In the genomic region with DNA sequence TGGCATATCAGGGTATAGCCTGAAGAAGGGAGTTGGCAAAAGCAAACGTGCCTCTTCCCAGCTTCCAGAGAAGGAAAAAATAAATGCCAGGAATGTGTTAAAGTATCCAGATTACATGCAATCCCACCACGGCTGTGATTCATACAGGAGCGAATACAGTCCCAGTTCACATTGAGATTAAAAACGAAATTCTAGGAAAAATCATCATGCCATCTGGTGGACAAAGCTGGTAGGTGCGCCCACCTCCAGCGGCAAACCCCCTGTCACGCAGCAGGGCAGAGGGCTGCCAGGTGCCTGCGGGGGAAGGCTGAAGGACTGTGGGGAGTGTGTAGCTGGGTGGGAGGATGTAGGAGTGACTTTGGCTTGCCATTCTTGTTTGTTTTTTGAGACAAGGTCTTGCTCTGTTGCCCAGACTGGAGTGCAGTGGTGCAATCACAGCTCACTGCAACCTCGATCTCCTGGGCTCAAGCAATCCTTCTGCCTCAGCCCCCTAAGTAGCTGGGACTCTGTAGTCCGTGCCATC, we compare ENCODE assay signal across 8 cellular contexts. TPM values are rescaled to one million over a fixed set of nuclear protein-coding genes. Genes with fewer than 3 reads are reported as not detected.
DNase-seq lines count a peak whose midpoint lies in the region; ATAC-seq, FAIRE-seq and TF ChIP-seq lines count a peak whose summit lies in the region.

No MANE protein-coding gene starts in this region.

- CTCF ChIA-PET in Caco-2 (lab: Charles Lee): interaction anchor here (0.6 to 3.8 kb wide), 13 partner anchors 12 to 68 kb away, joined by 3 to 82 read pairs (median 7); partner anchors contain the start of genes DMPK, FBXO46, FOXA3 and SIX5

- no peaks in the 10 kb centered on the region for H3K27me3 ChIP-seq in Caco-2 (replicated peaks; ENCODE audit: control insufficient read depth, insufficient read depth, low read length)

- H3K4me1 Mint-ChIP-seq in Caco-2 (ENCODE audit: low read depth, unreplicated experiment): peaks cover 6% of the 10 kb centered on the region
- H3K4me1 Mint-ChIP-seq in osteocyte (ENCODE audit: unreplicated experiment): peaks cover 11% of the 10 kb centered on the region

- DNase-seq in Caco-2: peak in 1 of 2 experiments; percentile 79
- DNase-seq in HK-2 (ENCODE audit: unreplicated experiment): peak; percentile 72
- DNase-seq in OCI-M1 (lab: John Stamatoyannopoulos, UW): peak; percentile 79
- peak; percentile 31 for DNase-seq in activated T-helper 1 cell treated with Interleukin-2 at 50 U/mL for 16 hours (ENCODE audit: low read depth)
- DNase-seq in fibroblast of villous mesenchyme (ENCODE audit: low read depth): peak; percentile 77
- peak; percentile 90 for DNase-seq in osteocyte (ENCODE audit: extremely low spot score, unreplicated experiment)
- peak; percentile 79 for DNase-seq in urothelium cell line (ENCODE audit: low spot score)

- no peaks in the 10 kb centered on the region for H3K9me3 ChIP-seq in Caco-2

- no peaks in the 10 kb centered on the region for H3K4me1 ChIP-seq in Caco-2

- no peak overlapping the region for H3K4me3 ChIP-seq in Caco-2 (ENCODE audit: low read depth, low read length)
- no peak overlapping the region for H3K4me3 ChIP-seq in fibroblast of villous mesenchyme (ENCODE audit: low read depth, low read length)

- H3K9me3 Mint-ChIP-seq in Caco-2 (ENCODE audit: unreplicated experiment) (no peaks in the 10 kb centered on the region), osteocyte (ENCODE audit: unreplicated experiment) (no peaks in the 10 kb centered on the region)

- TF ChIP-seq CTCF in Caco-2 (IDR thresholded peaks at IDR 0.05; ENCODE audit: insufficient read depth in 1 of 2, low read depth in 1 of 2, low read length in 1 of 2, severe bottlenecking in 1 of 2, unreplicated experiment in 1 of 2) (peak; percentile 76 to 85), fibroblast of villous mesenchyme (IDR thresholded peaks at IDR 0.05; ENCODE audit: insufficient read depth, low read depth, low read length) (peak; percentile 84), osteocyte (IDR thresholded peaks at IDR 0.05) (peak; percentile 84)

- intact Hi-C loops in Caco-2 (cut with micrococcal nuclease; ENCODE audit: unreplicated experiment): loop anchor here (1.0 kb wide), 1 partner anchor 29 kb away; no protein-coding TSS in a partner anchor

- no peaks in the 10 kb centered on the region for H3K36me3 ChIP-seq in Caco-2 (ENCODE audit: control insufficient read depth, insufficient read depth, low read length)

- H3K27me3 Mint-ChIP-seq in Caco-2 (ENCODE audit: insufficient read depth, unreplicated experiment) (no peaks in the 10 kb centered on the region), osteocyte (ENCODE audit: unreplicated experiment) (no peaks in the 10 kb centered on the region)

- POLR2A ChIA-PET in Caco-2 (lab: Charles Lee): interaction anchor here (1.3 kb wide), 1 partner anchor 30 kb away, joined by 8 read pairs; the partner anchor contains the start of gene SIX5

- ATAC-seq in GM19023 (IDR thresholded peaks at IDR 0.05; ENCODE audit: unreplicated experiment): no peak

- BruUV-seq in Caco-2 (replicated peaks; lab: Mats Ljungman, UMichigan): no TSS peak

- peak; percentile 72 for FAIRE-seq in urothelium cell line (lab: Jason Lieb, UNC)

- no peaks in the 10 kb centered on the region for H3K36me3 Mint-ChIP-seq in Caco-2 (ENCODE audit: insufficient read depth, unreplicated experiment)
- H3K36me3 Mint-ChIP-seq in osteocyte (ENCODE audit: unreplicated experiment): no peaks in the 10 kb centered on the region

- H3K27ac Mint-ChIP-seq in Caco-2 (ENCODE audit: unreplicated experiment) (no peak overlapping the region), osteocyte (ENCODE audit: unreplicated experiment) (peak overlapping the region; percentile 57)

- H3K4me3 Mint-ChIP-seq in Caco-2 (ENCODE audit: unreplicated experiment): peak overlapping the region; percentile 4
- no peak overlapping the region for H3K4me3 Mint-ChIP-seq in osteocyte (ENCODE audit: unreplicated experiment)

RNA-seq across cellular contexts. Expression of gene DMWD, which starts 6.4 kb away (rescaled TPM):
- total RNA-seq in Caco-2 (2022): 72.4 and 76.3 TPM in 2 replicates
- total RNA-seq in fibroblast of villous mesenchyme: 53.5 and 54.8 TPM in 2 replicates
- 79.2 and 91.0 TPM in 2 replicates for total RNA-seq in osteocyte

RNA-seq across cellular contexts. Expression of gene RSPH6A, which starts 16.1 kb away (rescaled TPM):
- 0.23 and 0.30 TPM in 2 replicates for total RNA-seq in Caco-2 (2022)
- total RNA-seq in fibroblast of villous mesenchyme: under 0.01 and 0.32 TPM in 2 replicates
- total RNA-seq in osteocyte: 0.30 and 0.42 TPM in 2 replicates

RNA-seq across cellular contexts. Expression of gene DMPK, which starts 16.8 kb away (rescaled TPM):
- total RNA-seq in Caco-2 (2022): 28.1 and 30.2 TPM in 2 replicates
- total RNA-seq in fibroblast of villous mesenchyme: 46.4 and 53.1 TPM in 2 replicates
- total RNA-seq in osteocyte: 76.6 and 86.9 TPM in 2 replicates

RNA-seq across cellular contexts. Expression of gene SIX5, which starts 30.0 kb away (rescaled TPM):
- total RNA-seq in Caco-2 (2022) (23.7 and 28.6 TPM in 2 replicates), fibroblast of villous mesenchyme (8.4 and 8.6 TPM in 2 replicates), osteocyte (34.2 and 35.4 TPM in 2 replicates)
